In genomic region chr7:1569016-1569415, GRCh38 we compare ENCODE assay signal across 8 cellular contexts. TPM values are rescaled to one million over a fixed set of nuclear protein-coding genes. Genes with fewer than 3 reads are reported as not detected.
A peak's percentile ranks its signal among the peaks of the same experiment; 100 is the strongest.
DNase-seq lines count a peak whose midpoint lies in the region; ATAC-seq and TF ChIP-seq lines count a peak whose summit lies in the region.

No MANE protein-coding gene starts in this region.

- H3K27ac ChIP-seq in PC-3 (ENCODE audit: low read length) (peak overlapping the region; percentile 99), muscle layer of duodenum (ENCODE audit: low read length) (peak overlapping the region; percentile 16)

- H3K27me3 ChIP-seq in PC-3 (ENCODE audit: low read length) (no peaks in the 10 kb centered on the region), muscle layer of duodenum (ENCODE audit: low read depth, low read length) (no peaks in the 10 kb centered on the region)

- peaks cover 7% of the 10 kb centered on the region for H3K36me3 Mint-ChIP-seq in central memory CD8-positive, alpha-beta T cell (ENCODE audit: insufficient read depth)

- H3K27me3 Mint-ChIP-seq in central memory CD8-positive, alpha-beta T cell = no peaks in the 10 kb centered on the region

- H3K4me3 ChIP-seq in GM08714 (ENCODE audit: low read length) (peak overlapping the region; percentile 87), PC-3 (ENCODE audit: low read length) (peak overlapping the region; percentile 75), muscle layer of duodenum (ENCODE audit: low read depth in 1 of 2, low read length in 2 of 2) (peak overlapping the region; percentile 33 to 84)

- H3K4me3 Mint-ChIP-seq in central memory CD8-positive, alpha-beta T cell = peak overlapping the region; percentile 81

- H3K9me3 ChIP-seq in PC-3 (ENCODE audit: low read length) = no peaks in the 10 kb centered on the region
- no peaks in the 10 kb centered on the region for H3K9me3 ChIP-seq in muscle layer of duodenum (ENCODE audit: control insufficient read depth in 1 of 2, low read length in 2 of 2)

- peak overlapping the region; percentile 90 for H3K4me2 ChIP-seq in PC-3 (ENCODE audit: low read length)

- peaks cover 5% of the 10 kb centered on the region; the same call in 1 of the 2 replicates for H3K36me3 ChIP-seq in PC-3 (ENCODE audit: low read depth, low read length)
- peaks cover 0 to 16% of the 10 kb centered on the region in 2 donors for H3K36me3 ChIP-seq in muscle layer of duodenum (ENCODE audit: control insufficient read depth in 1 of 2, insufficient read depth in 2 of 2, low read length in 2 of 2)

- no peaks in the 10 kb centered on the region for H3K9me2 ChIP-seq in PC-3 (replicated peaks; ENCODE audit: low read length)

- H3K9me3 Mint-ChIP-seq in central memory CD8-positive, alpha-beta T cell = no peaks in the 10 kb centered on the region

- DNase-seq in PC-3 (peak; percentile 62), GM10248 (ENCODE audit: extremely low spot score) (no peak), hepatic stellate cell (ENCODE audit: low spot score) (no peak)
- no peak for DNase-seq in central memory CD8-positive, alpha-beta T cell (ENCODE audit: low spot score in 2 of 2)

- H3K27ac Mint-ChIP-seq in central memory CD8-positive, alpha-beta T cell (ENCODE audit: low read depth) = peak overlapping the region; percentile 86

- BruUV-seq in PC-3 (replicated peaks; lab: Mats Ljungman, UMichigan) = TSS peak; percentile 73

- peaks cover 5% of the 10 kb centered on the region for H3F3A ChIP-seq in PC-3 (ENCODE audit: low read length, unreplicated experiment)

- peaks cover 46% of the 10 kb centered on the region for H3K4me1 ChIP-seq in PC-3 (ENCODE audit: insufficient read depth, low read length)
- peaks cover 0 to 25% of the 10 kb centered on the region in 2 donors for H3K4me1 ChIP-seq in muscle layer of duodenum (ENCODE audit: control insufficient read depth in 1 of 2, insufficient read depth in 2 of 2, low read length in 2 of 2)

- peak overlapping the region; percentile 100 for H3K9ac ChIP-seq in PC-3 (ENCODE audit: low read length)

- peaks cover 21% of the 10 kb centered on the region for H3K4me1 Mint-ChIP-seq in central memory CD8-positive, alpha-beta T cell

- CTCF ChIA-PET in PC-3 (lab: Charles Lee) = no interaction called here
- CTCF ChIA-PET in GM10248 (lab: Yijun Ruan, JAX) = no interaction called here

- ATAC-seq in PC-3 (no peak), HG03521 (IDR thresholded peaks at IDR 0.05; ENCODE audit: unreplicated experiment) (no peak), GM18502 (IDR thresholded peaks at IDR 0.05; ENCODE audit: poor library complexity, unreplicated experiment) (no peak)
- ATAC-seq in central memory CD8-positive, alpha-beta T cell (replicated peaks; ENCODE audit: extremely low read depth, poor library complexity, severe bottlenecking) = no peak

- intact Hi-C loops in PC-3 (cut with micrococcal nuclease) = no loop called here

- POLR2A ChIA-PET in PC-3 (lab: Charles Lee; ENCODE audit: unreplicated experiment) = interaction anchor here (0.7 kb wide), 1 partner anchor 32 kb away, joined by 3 read pairs; no protein-coding TSS in a partner anchor
- POLR2A ChIA-PET in GM10248 (lab: Yijun Ruan, JAX) = no interaction called here

- no peaks in the 10 kb centered on the region for H4K20me1 ChIP-seq in PC-3 (ENCODE audit: low read length)

- peaks cover 31% of the 10 kb centered on the region for H3K79me2 ChIP-seq in PC-3 (ENCODE audit: low read length)

- H2AFZ ChIP-seq in PC-3 (ENCODE audit: low read length) = no peak overlapping the region

- TF ChIP-seq CTCF in PC-3 (conservative IDR thresholded peaks at IDR 0.05; ENCODE audit: low read depth, low read length) = no peak
- TF ChIP-seq CTCF in GM10248 (IDR thresholded peaks at IDR 0.05; ENCODE audit: control extremely low read depth, extremely low read depth, low read depth, missing control alignments) = no peak

RNA-seq across cellular contexts. Expression of gene PSMG3, which starts 0.8 kb away (rescaled TPM):
- 133 and 171 TPM in 2 replicates for total RNA-seq in PC-3 (2014; rRNA removed)

RNA-seq across cellular contexts. Expression of gene TMEM184A, which starts 13.0 kb away (rescaled TPM):
- 23.1 and 31.3 TPM in 2 replicates for total RNA-seq in PC-3 (2014; rRNA removed)

RNA-seq across cellular contexts. Expression of gene MAFK, which starts 38.5 kb away (rescaled TPM):
- total RNA-seq in PC-3 (2014; rRNA removed) = 61.6 and 83.3 TPM in 2 replicates
